ENCODE assay signal across 20 cellular contexts in the genomic region with DNA sequence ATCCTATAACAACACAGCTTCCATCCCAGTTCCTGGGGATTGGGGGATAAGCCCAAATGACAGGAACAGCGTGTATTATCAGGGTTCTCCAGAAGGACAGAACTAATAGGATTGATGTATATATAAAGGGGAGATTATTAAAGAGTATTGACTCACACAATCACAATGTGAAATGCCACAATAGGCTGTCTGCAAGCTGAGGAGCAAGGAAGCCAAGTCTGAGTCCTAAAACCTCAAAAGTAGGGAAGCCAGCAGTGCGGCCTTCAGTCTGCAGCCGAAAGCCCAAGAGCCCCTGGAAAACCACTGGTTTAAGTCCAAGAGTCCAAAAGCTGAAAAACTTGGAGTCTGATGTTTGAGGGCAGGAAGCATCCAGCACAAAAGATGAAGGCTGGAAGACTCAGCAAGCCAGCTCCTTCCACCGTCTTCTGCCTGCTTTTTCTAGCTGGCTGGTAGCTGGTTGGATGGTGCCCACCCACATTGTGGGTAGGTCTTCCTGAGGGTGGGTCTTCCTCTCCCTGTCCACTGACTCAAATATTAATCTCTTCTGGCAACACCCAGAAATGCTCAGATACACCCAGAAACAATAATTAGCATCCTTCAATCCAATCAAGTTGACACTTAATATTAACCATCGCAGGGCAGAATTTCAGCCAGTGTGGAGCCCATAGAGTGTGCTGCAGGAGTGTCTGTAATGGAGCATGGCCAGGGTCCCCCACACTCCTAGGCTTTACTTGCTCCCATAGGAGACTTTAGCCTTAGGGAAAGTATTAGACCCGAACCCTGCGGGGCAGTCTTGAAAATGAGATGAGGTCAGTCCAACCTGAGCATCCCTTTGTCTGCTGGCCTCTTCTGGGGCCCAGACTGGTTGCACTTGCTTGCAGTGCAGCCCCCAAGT.
DNase-seq lines count a peak whose midpoint lies in the region; ATAC-seq, FAIRE-seq and TF ChIP-seq lines count a peak whose summit lies in the region.
"Had no signal": no experiment of that assay in that cellular context is flagged by ENCODE, and none has a peak within 500 bp of the region (broad histone marks: within the 10 kb centered on the region; RNA-seq: fewer than 3 reads in every experiment).

No MANE protein-coding gene starts in this region.

- H3K9me3 ChIP-seq in astrocyte (ENCODE audit: insufficient read depth, low read depth, low read length) = no peaks in the 10 kb centered on the region
- H3K9me3 ChIP-seq in smooth muscle cell (replicated peaks; ENCODE audit: low read depth) = no peaks in the 10 kb centered on the region
- H3K9me3 ChIP-seq: BE2C, HAP-1 had no signal

- H3K27ac ChIP-seq in astrocyte (ENCODE audit: low read depth, low read length) (no peak overlapping the region), smooth muscle cell (ENCODE audit: low read depth) (peak overlapping the region; percentile 24)
- H3K27ac ChIP-seq: GM23248, HL-60 had no signal

- no peak overlapping the region for H3K27ac Mint-ChIP-seq in astrocyte (ENCODE audit: unreplicated experiment)
- H3K27ac Mint-ChIP-seq: CD4-positive, CD25-positive, alpha-beta regulatory T cell; CD8-positive, alpha-beta memory T cell had no signal

- H3K4me3 Mint-ChIP-seq in astrocyte (ENCODE audit: unreplicated experiment) = no peak overlapping the region
- H3K4me3 Mint-ChIP-seq: CD4-positive, CD25-positive, alpha-beta regulatory T cell; CD8-positive, alpha-beta memory T cell had no signal

- DNase-seq in amniotic epithelial cell (ENCODE audit: low read depth) (peak; percentile 8), astrocyte (ENCODE audit: low read depth) (peak; percentile 26), iris pigment epithelial cell (ENCODE audit: low read depth) (peak; percentile 19), smooth muscle cell (lab: John Stamatoyannopoulos, UW; ENCODE audit: unreplicated experiment) (no peak), NOMO-1 treated with DMSO at 0.1 percent for 48 hours (lab: John Stamatoyannopoulos, UW; ENCODE audit: unreplicated experiment) (no peak)
- DNase-seq: ACHN; BE2C; CD4-positive, CD25-positive, alpha-beta regulatory T cell; CD8-positive, alpha-beta memory T cell; COR-L47; DMS 273 treated with DMSO at 0.1 percent for 48 hours; DMS53; DND-41; EL; GM23248 had no signal

- peaks cover 30% of the 10 kb centered on the region for H3K27me3 Mint-ChIP-seq in astrocyte (ENCODE audit: low read depth, unreplicated experiment)
- H3K27me3 Mint-ChIP-seq: CD4-positive, CD25-positive, alpha-beta regulatory T cell had no signal

- peaks cover 13% of the 10 kb centered on the region for H3K27me3 ChIP-seq in astrocyte (ENCODE audit: insufficient read depth, low read length)
- H3K27me3 ChIP-seq in smooth muscle cell (ENCODE audit: low read depth) = no peaks in the 10 kb centered on the region

- H3K4me2 ChIP-seq in astrocyte (ENCODE audit: low read length) (no peak overlapping the region), smooth muscle cell (peak overlapping the region; percentile 36)

- FAIRE-seq in astrocyte (lab: Jason Lieb, UNC) = no peak
- FAIRE-seq: A204.1, GM12878 had no signal

- H3K79me2 ChIP-seq in astrocyte (ENCODE audit: insufficient read depth, low read length) = no peaks in the 10 kb centered on the region
- H3K79me2 ChIP-seq in smooth muscle cell (ENCODE audit: low read depth) = no peaks in the 10 kb centered on the region

- H3K4me1 Mint-ChIP-seq in astrocyte (ENCODE audit: low read depth, unreplicated experiment) = peaks cover 12% of the 10 kb centered on the region
- H3K4me1 Mint-ChIP-seq: CD4-positive, CD25-positive, alpha-beta regulatory T cell; CD8-positive, alpha-beta memory T cell had no signal

- no peaks in the 10 kb centered on the region for H3K36me3 Mint-ChIP-seq in astrocyte (ENCODE audit: low read depth, unreplicated experiment)
- H3K36me3 Mint-ChIP-seq: CD4-positive, CD25-positive, alpha-beta regulatory T cell; CD8-positive, alpha-beta memory T cell had no signal

- peaks cover 7% of the 10 kb centered on the region for H3K9me3 Mint-ChIP-seq in astrocyte (ENCODE audit: unreplicated experiment)
- H3K9me3 Mint-ChIP-seq: CD4-positive, CD25-positive, alpha-beta regulatory T cell; CD8-positive, alpha-beta memory T cell had no signal

- ATAC-seq in GM21360 (IDR thresholded peaks at IDR 0.05; ENCODE audit: unreplicated experiment) = no peak

- H3K9ac ChIP-seq in astrocyte (ENCODE audit: low read length) = no peak overlapping the region
- no peak overlapping the region for H3K9ac ChIP-seq in smooth muscle cell (ENCODE audit: low read depth)
- H3K9ac ChIP-seq: GM23248 had no signal

- H3K4me3 ChIP-seq in astrocyte (ENCODE audit: insufficient read depth, low read depth, low read length) (no peak overlapping the region), smooth muscle cell (no peak overlapping the region)
- H3K4me3 ChIP-seq: GM12878, GM23248, HAP-1 had no signal

- WGBS in smooth muscle cell (ENCODE audit: low lambda C conversion rate) = 73% methylated on average over 7 of the region's 7 CpGs

- TF ChIP-seq CTCF in astrocyte (IDR thresholded peaks at IDR 0.05; ENCODE audit: insufficient read depth, low read depth, low read length) (no peak), smooth muscle cell (IDR thresholded peaks at IDR 0.05; ENCODE audit: borderline replicate concordance, insufficient read depth, poor library complexity, severe bottlenecking) (no peak)

- no peak overlapping the region for H2AFZ ChIP-seq in astrocyte (ENCODE audit: low read depth, low read length)
- no peak overlapping the region for H2AFZ ChIP-seq in smooth muscle cell (ENCODE audit: low read depth)
- H2AFZ ChIP-seq: GM23248 had no signal

- H3F3A ChIP-seq in smooth muscle cell (ENCODE audit: low read depth) = no peaks in the 10 kb centered on the region

- H4K20me1 ChIP-seq in astrocyte (ENCODE audit: insufficient read depth, low read length) (no peaks in the 10 kb centered on the region), smooth muscle cell (ENCODE audit: low read depth) (no peaks in the 10 kb centered on the region)

- H3K4me1 ChIP-seq in astrocyte (ENCODE audit: insufficient read depth, low read length) (no peaks in the 10 kb centered on the region), smooth muscle cell (ENCODE audit: low read depth) (no peaks in the 10 kb centered on the region)
- H3K4me1 ChIP-seq: BE2C had no signal

- H3K36me3 ChIP-seq in astrocyte (ENCODE audit: insufficient read depth, low read length) (no peaks in the 10 kb centered on the region), smooth muscle cell (ENCODE audit: low read depth) (no peaks in the 10 kb centered on the region)
- H3K36me3 ChIP-seq: BE2C, HAP-1 had no signal

Comparison
In these comparisons a context has a peak if more than half of its experiments do, and no peak if none do; other contexts are left out.
1. DNase-seq: peak in amniotic epithelial cell (single experiment), astrocyte (single experiment) and iris pigment epithelial cell (single experiment); none in smooth muscle cell (single experiment) and NOMO-1 treated with DMSO at 0.1 percent for 48 hours (single experiment).